In genomic region chr3:50374363-50375108, GRCh38 we compare ENCODE assay signal across 21 cellular contexts. TPM values are rescaled to one million over a fixed set of nuclear protein-coding genes. Genes with fewer than 3 reads are reported as not detected.
DNase-seq lines count a peak whose midpoint lies in the region; ATAC-seq, FAIRE-seq and TF ChIP-seq lines count a peak whose summit lies in the region.
"Had no signal": no experiment of that assay in that cellular context is flagged by ENCODE, and none has a peak within 500 bp of the region (broad histone marks: within the 10 kb centered on the region; RNA-seq: fewer than 3 reads in every experiment).

No MANE protein-coding gene starts in this region.

- H3K9me3 Mint-ChIP-seq in neural progenitor cell: no peaks in the 10 kb centered on the region
- H3K9me3 Mint-ChIP-seq: CD4-positive, alpha-beta memory T cell had no signal

- peak; percentile 20; the same call in 2 of the 3 replicates for ATAC-seq in GM12878
- ATAC-seq: Right ventricle myocardium inferior had no signal

- H3K4me1 ChIP-seq in BLaER1: peaks cover 35% of the 10 kb centered on the region
- H3K4me1 ChIP-seq in GM12878 (ENCODE audit: control insufficient read depth, insufficient read depth, low read length): no peaks in the 10 kb centered on the region
- H3K4me1 ChIP-seq in neural progenitor cell: peaks cover 32% of the 10 kb centered on the region
- H3K4me1 ChIP-seq: Caco-2, SJSA1 had no signal

- no TSS peak for BruUV-seq in GM12878 (replicated peaks; lab: Mats Ljungman, UMichigan)

- WGBS in GM12878 (ENCODE audit: insufficient coverage, insufficient replicate concordance, low lambda C conversion rate, missing lambda C conversion rate): 51% methylated on average over 18 of the region's 18 CpGs

- FAIRE-seq in GM12878 (lab: Jason Lieb, UNC): no peak
- FAIRE-seq: GM12891, RCC 7860 had no signal

- in situ Hi-C loops in GM12878 (cut with MboI): no loop called here

- POLR2A ChIA-PET in GM12878 (lab: Charles Lee): no interaction called here

- H3K27me3 ChIP-seq in BLaER1: no peaks in the 10 kb centered on the region
- no peaks in the 10 kb centered on the region for H3K27me3 ChIP-seq in H7 (ENCODE audit: control insufficient read depth, insufficient read depth, low read length)
- H3K27me3 ChIP-seq in GM12878 (replicated peaks in 1 of 2; ENCODE audit: control insufficient read depth in 2 of 2, insufficient read depth in 2 of 2, low read length in 1 of 2): no peaks in the 10 kb centered on the region; a peak in 2 of 4 replicates
- H3K27me3 ChIP-seq in neural progenitor cell: no peaks in the 10 kb centered on the region
- H3K27me3 ChIP-seq: MG63 had no signal

- no peaks in the 10 kb centered on the region for H3K36me3 Mint-ChIP-seq in neural progenitor cell
- H3K36me3 Mint-ChIP-seq: CD4-positive, alpha-beta memory T cell had no signal

- CTCF ChIA-PET in GM12878 (lab: Yijun Ruan, JAX): no interaction called here

- peaks cover 5% of the 10 kb centered on the region for H3F3A ChIP-seq in neural progenitor cell (ENCODE audit: low read depth)

- peak overlapping the region; percentile 75 for H3K4me3 Mint-ChIP-seq in neural progenitor cell
- H3K4me3 Mint-ChIP-seq: CD4-positive, alpha-beta memory T cell had no signal

- H3K9me3 ChIP-seq in BLaER1 (no peaks in the 10 kb centered on the region), GM12878 (replicated peaks; ENCODE audit: control insufficient read depth, insufficient read depth, low read length) (no peaks in the 10 kb centered on the region), neural progenitor cell (ENCODE audit: low read depth) (no peaks in the 10 kb centered on the region)
- H3K9me3 ChIP-seq: Caco-2, MG63, SJSA1 had no signal

- H3K79me2 ChIP-seq in GM12878 (ENCODE audit: control insufficient read depth, insufficient read depth, low read length) (no peaks in the 10 kb centered on the region), neural progenitor cell (ENCODE audit: low read depth) (no peaks in the 10 kb centered on the region)

- DNase-seq in H7 (peak; percentile 80), GM12878 (ENCODE audit: low read depth, low spot score) (no peak), neural progenitor cell (ENCODE audit: low spot score) (peak; percentile 52), NCI-H2107 treated with DMSO at 0.1 percent for 48 hours (lab: John Stamatoyannopoulos, UW; ENCODE audit: unreplicated experiment) (no peak), DMS153 (lab: John Stamatoyannopoulos, UW) (no peak), NK-92 (lab: John Stamatoyannopoulos, UW; ENCODE audit: unreplicated experiment) (no peak)
- DNase-seq: Caco-2; CD4-positive, alpha-beta memory T cell; DMS 273 treated with DMSO at 0.1 percent for 48 hours; DND-41; NCI-H1092; NCI-H1436; NCI-H187 treated with DMSO at 0.1 percent for 48 hours; NCI-H2107 had no signal

- H3K27ac Mint-ChIP-seq in neural progenitor cell: peak overlapping the region; percentile 96

- no peaks in the 10 kb centered on the region for H3K36me3 ChIP-seq in BLaER1
- no peaks in the 10 kb centered on the region for H3K36me3 ChIP-seq in H7 (replicated peaks; ENCODE audit: control insufficient read depth, insufficient read depth, low read length)
- no peaks in the 10 kb centered on the region for H3K36me3 ChIP-seq in GM12878 (ENCODE audit: control insufficient read depth in 2 of 2, insufficient read depth in 2 of 2, low read length in 1 of 2)
- H3K36me3 ChIP-seq in neural progenitor cell: no peaks in the 10 kb centered on the region
- H3K36me3 ChIP-seq: MG63, SJSA1 had no signal

- H3K27me3 Mint-ChIP-seq in neural progenitor cell (ENCODE audit: insufficient read depth, low read depth): peaks cover 12% of the 10 kb centered on the region
- H3K27me3 Mint-ChIP-seq: CD4-positive, alpha-beta memory T cell had no signal

- H3K4me3 ChIP-seq in BLaER1 (no peak overlapping the region), H7 (ENCODE audit: insufficient read depth, low read depth, low read length) (no peak overlapping the region), GM12878 (no peak overlapping the region), neural progenitor cell (no peak overlapping the region)
- H3K4me3 ChIP-seq: GM23248, MG63, SJSA1 had no signal

- RAD21 ChIA-PET in GM12878 (lab: Charles Lee; ENCODE audit: unreplicated experiment): no interaction called here

- intact Hi-C loops in GM12878 (cut with micrococcal nuclease; ENCODE audit: unreplicated experiment): no loop called here

- H4K20me1 ChIP-seq in BLaER1 (no peaks in the 10 kb centered on the region), GM12878 (ENCODE audit: control insufficient read depth, insufficient read depth) (no peaks in the 10 kb centered on the region), neural progenitor cell (ENCODE audit: low read depth) (no peaks in the 10 kb centered on the region)

- SMC1A ChIA-PET in GM12878 (lab: Charles Lee; ENCODE audit: uncharacterized antibody, unreplicated experiment): no interaction called here

- H2AFZ ChIP-seq in GM12878 (ENCODE audit: control insufficient read depth, low read depth, low read length): no peak overlapping the region
- no peak overlapping the region for H2AFZ ChIP-seq in neural progenitor cell (replicated peaks)
- H2AFZ ChIP-seq: GM23248 had no signal

- H3K9ac ChIP-seq in BLaER1 (no peak overlapping the region), GM12878 (ENCODE audit: control insufficient read depth, insufficient read depth, low read length) (no peak overlapping the region), neural progenitor cell (no peak overlapping the region)
- H3K9ac ChIP-seq: GM23248 had no signal

- TF ChIP-seq CTCF in GM12878 (IDR thresholded peaks at IDR 0.05 in 2 of 3, conservative IDR thresholded peaks at IDR 0.05 in 1 of 3; ENCODE audit: control insufficient read depth in 2 of 3, extremely low read depth in 1 of 3, insufficient read depth in 1 of 3, low read depth in 3 of 3, low read length in 3 of 3) (no peak), neural progenitor cell (IDR thresholded peaks at IDR 0.05) (no peak)

- no peak for TF ChIP-seq POLR2A in GM12878 (IDR thresholded peaks at IDR 0.05; ENCODE audit: low read depth, low read length)

- H3K4me1 Mint-ChIP-seq in neural progenitor cell: peaks cover 44% of the 10 kb centered on the region

- H3K27ac ChIP-seq in BLaER1: peak overlapping the region; percentile 35
- H3K27ac ChIP-seq in GM12878 (ENCODE audit: control insufficient read depth, insufficient read depth): no peak overlapping the region
- H3K27ac ChIP-seq in neural progenitor cell: no peak overlapping the region
- H3K27ac ChIP-seq: GM23248, SJSA1 had no signal

- TF ChIP-seq RAD21 in GM12878 (IDR thresholded peaks at IDR 0.05; ENCODE audit: insufficient read depth, low read depth, low read length): no peak

- H3K4me2 ChIP-seq in BLaER1 (peak overlapping the region; percentile 40), GM12878 (ENCODE audit: control insufficient read depth, insufficient read depth) (no peak overlapping the region), neural progenitor cell (peak overlapping the region; percentile 27)

- TF ChIP-seq EP300 in GM12878 (IDR thresholded peaks at IDR 0.05; ENCODE audit: borderline replicate concordance in 1 of 2, control insufficient read depth in 1 of 2, low read depth in 2 of 2, low read length in 2 of 2): no peak

RNA-seq across cellular contexts. Expression of gene TMEM115, which starts 15.2 kb away (rescaled TPM):
- 33.1 and 38.7 TPM in 2 replicates for total RNA-seq in H7 (2014; rRNA removed; shearing (Covaris generic))
- 18.9 and 20.4 TPM in 2 replicates for total RNA-seq in GM12878 (2013; cell fraction: nucleolus; rRNA removed)
- total RNA-seq in GM12878 (2014; rRNA removed): 18.1 and 18.7 TPM in 2 replicates
- 7.1 and 8.0 TPM in 2 replicates for total RNA-seq in GM12878 (2014; rRNA removed; fragmentation: Illumina TruSeq; extraction: Trizol)
- 15.9 and 18.4 TPM in 2 replicates for total RNA-seq in GM12878 (2021)
- 4.3 TPM for polyA plus RNA-seq in GM12878 (2011; ENCODE audit: low read depth)
- 4.2 and 8.8 TPM in 2 replicates for polyA plus RNA-seq in GM12878 (2011; rRNA removed)
- 16.0 and 22.1 TPM in 2 replicates for polyA plus RNA-seq in GM12878 (2011; cell fraction: cytosol; rRNA removed)
- polyA plus RNA-seq in GM12878 (2011; cell fraction: nucleus; rRNA removed): 31.3 and 34.9 TPM in 2 replicates
- polyA plus RNA-seq in GM12878 (2012): 9.5 and 11.6 TPM in 2 replicates
- 3.6 and 10.1 TPM in 2 replicates for polyA plus RNA-seq in GM12878 (2014; fragmentation: Illumina TruSeq; extraction: Trizol)
- 1 to 10 TPM; 1.9 to 2.5 TPM for polyA plus RNA-seq in GM12878 (2014; fragmentation: Nextera tagmentation; extraction: Ambion mirVana)
- 16.9 and 18.8 TPM in 2 replicates for polyA plus RNA-seq in GM12878 (2014; rRNA removed)
- polyA plus RNA-seq in GM12878 (2016; fragmentation: Nextera tagmentation; extraction: Ambion mirVana): 10 to 100 TPM; 16.4 to 17.6 TPM
- polyA minus RNA-seq in GM12878 (2011; rRNA and poly(A)+ RNA removed): 8.8 and 21.1 TPM in 2 replicates
- 7.1 and 8.2 TPM in 2 replicates for polyA minus RNA-seq in GM12878 (2011; cell fraction: cytosol; rRNA and poly(A)+ RNA removed)
- 16.6 and 22.0 TPM in 2 replicates for polyA minus RNA-seq in GM12878 (2011; cell fraction: nucleus; rRNA and poly(A)+ RNA removed)
- 6.3 and 28.0 TPM in 2 replicates for total RNA-seq in neural progenitor cell (ENCODE audit: low replicate concordance)

RNA-seq across cellular contexts. Expression of gene CYB561D2, which starts 23.9 kb away (rescaled TPM):
- total RNA-seq in H7 (2014; rRNA removed; shearing (Covaris generic)): 19.0 and 20.0 TPM in 2 replicates
- 16.8 and 22.6 TPM in 2 replicates for total RNA-seq in GM12878 (2013; cell fraction: nucleolus; rRNA removed)
- 33.4 and 34.6 TPM in 2 replicates for total RNA-seq in GM12878 (2014; rRNA removed)
- total RNA-seq in GM12878 (2014; rRNA removed; fragmentation: Illumina TruSeq; extraction: Trizol): 11.9 and 13.6 TPM in 2 replicates
- total RNA-seq in GM12878 (2021): 19.2 and 20.8 TPM in 2 replicates
- polyA plus RNA-seq in GM12878 (2011; ENCODE audit: low read depth): 12.3 TPM
- 8.6 and 16.8 TPM in 2 replicates for polyA plus RNA-seq in GM12878 (2011; rRNA removed)
- 28.7 and 40.9 TPM in 2 replicates for polyA plus RNA-seq in GM12878 (2011; cell fraction: cytosol; rRNA removed)
- polyA plus RNA-seq in GM12878 (2011; cell fraction: nucleus; rRNA removed): 27.2 TPM in 2 replicates
- polyA plus RNA-seq in GM12878 (2012): 18.7 and 21.2 TPM in 2 replicates
- polyA plus RNA-seq in GM12878 (2014; fragmentation: Illumina TruSeq; extraction: Trizol): 5.9 and 9.2 TPM in 2 replicates
- 10 to 100 TPM in 1 of 2 experiments, 1 to 10 TPM in 1; 7.6 to 11.9 TPM for polyA plus RNA-seq in GM12878 (2014; fragmentation: Nextera tagmentation; extraction: Ambion mirVana)
- polyA plus RNA-seq in GM12878 (2014; rRNA removed): 24.1 and 29.1 TPM in 2 replicates
- 10 to 100 TPM; 35.5 to 39.2 TPM for polyA plus RNA-seq in GM12878 (2016; fragmentation: Nextera tagmentation; extraction: Ambion mirVana)
- polyA minus RNA-seq in GM12878 (2011; rRNA and poly(A)+ RNA removed): 18.7 and 25.9 TPM in 2 replicates
- 3.3 and 6.0 TPM in 2 replicates for polyA minus RNA-seq in GM12878 (2011; cell fraction: cytosol; rRNA and poly(A)+ RNA removed)
- polyA minus RNA-seq in GM12878 (2011; cell fraction: nucleus; rRNA and poly(A)+ RNA removed): 15.4 and 21.0 TPM in 2 replicates
- 2.2 and 13.8 TPM in 2 replicates for total RNA-seq in neural progenitor cell (ENCODE audit: low replicate concordance)

RNA-seq across cellular contexts. Expression of gene NPRL2, which starts 24.0 kb away (rescaled TPM):
- 41.1 and 41.6 TPM in 2 replicates for total RNA-seq in H7 (2014; rRNA removed; shearing (Covaris generic))
- 30.5 and 38.0 TPM in 2 replicates for total RNA-seq in GM12878 (2013; cell fraction: nucleolus; rRNA removed)
- total RNA-seq in GM12878 (2014; rRNA removed) (34.6 and 35.4 TPM in 2 replicates), GM12878 (2014; rRNA removed; fragmentation: Illumina TruSeq; extraction: Trizol) (15.0 and 17.8 TPM in 2 replicates), GM12878 (2021) (19.4 and 22.9 TPM in 2 replicates), neural progenitor cell (ENCODE audit: low replicate concordance) (15.5 and 35.7 TPM in 2 replicates)
- 21.3 TPM for polyA plus RNA-seq in GM12878 (2011; ENCODE audit: low read depth)
- polyA plus RNA-seq in GM12878 (2011; rRNA removed) (39.4 and 54.2 TPM in 2 replicates), GM12878 (2014; fragmentation: Illumina TruSeq; extraction: Trizol) (12.9 and 22.5 TPM in 2 replicates), GM12878 (2014; fragmentation: Nextera tagmentation; extraction: Ambion mirVana) (10 to 100 TPM; 33.6 to 36.2 TPM), GM12878 (2014; rRNA removed) (34.0 and 38.8 TPM in 2 replicates), GM12878 (2016; fragmentation: Nextera tagmentation; extraction: Ambion mirVana) (10 to 100 TPM; 31.0 to 32.1 TPM)
- 54.1 and 62.7 TPM in 2 replicates for polyA plus RNA-seq in GM12878 (2011; cell fraction: cytosol; rRNA removed)
- polyA plus RNA-seq in GM12878 (2011; cell fraction: nucleus; rRNA removed): 112 and 156 TPM in 2 replicates
- 27.8 and 29.3 TPM in 2 replicates for polyA plus RNA-seq in GM12878 (2012)
- polyA minus RNA-seq in GM12878 (2011; rRNA and poly(A)+ RNA removed): 52.4 and 60.3 TPM in 2 replicates
- polyA minus RNA-seq in GM12878 (2011; cell fraction: cytosol; rRNA and poly(A)+ RNA removed): 8.6 and 14.4 TPM in 2 replicates
- polyA minus RNA-seq in GM12878 (2011; cell fraction: nucleus; rRNA and poly(A)+ RNA removed): 24.1 and 29.8 TPM in 2 replicates

RNA-seq across cellular contexts. Expression of gene ZMYND10, which starts 29.0 kb away (rescaled TPM):
- 1.1 and 1.3 TPM in 2 replicates for total RNA-seq in H7 (2014; rRNA removed; shearing (Covaris generic))
- total RNA-seq in GM12878 (2013; cell fraction: nucleolus; rRNA removed): 1.6 and 2.2 TPM in 2 replicates
- total RNA-seq in GM12878 (2014; rRNA removed) (0.11 and 0.60 TPM in 2 replicates), GM12878 (2014; rRNA removed; fragmentation: Illumina TruSeq; extraction: Trizol) (0.14 and 0.27 TPM in 2 replicates), GM12878 (2021) (0.45 and 0.80 TPM in 2 replicates), neural progenitor cell (ENCODE audit: low replicate concordance) (0.37 and 1.7 TPM in 2 replicates)
- polyA plus RNA-seq in GM12878 (2011; ENCODE audit: low read depth): 0.60 TPM
- polyA plus RNA-seq in GM12878 (2011; rRNA removed) (0.40 and 1.0 TPM in 2 replicates), GM12878 (2014; fragmentation: Illumina TruSeq; extraction: Trizol) (0.18 TPM in 1 of 2 replicates, not detected in the other), GM12878 (2014; fragmentation: Nextera tagmentation; extraction: Ambion mirVana) (under 1 TPM; 0.26 to 0.40 TPM), GM12878 (2014; rRNA removed) (0.35 and 0.91 TPM in 2 replicates), GM12878 (2016; fragmentation: Nextera tagmentation; extraction: Ambion mirVana) (under 1 TPM; 0.66 to 0.94 TPM)
- 0.60 and 1.2 TPM in 2 replicates for polyA plus RNA-seq in GM12878 (2011; cell fraction: cytosol; rRNA removed)
- polyA plus RNA-seq in GM12878 (2011; cell fraction: nucleus; rRNA removed): 7.6 and 7.9 TPM in 2 replicates
- polyA plus RNA-seq in GM12878 (2012): 0.66 and 0.72 TPM in 2 replicates
- 0.44 and 1.2 TPM in 2 replicates for polyA minus RNA-seq in GM12878 (2011; rRNA and poly(A)+ RNA removed)
- polyA minus RNA-seq in GM12878 (2011; cell fraction: cytosol; rRNA and poly(A)+ RNA removed): not detected in 2 replicates
- 0.73 and 2.7 TPM in 2 replicates for polyA minus RNA-seq in GM12878 (2011; cell fraction: nucleus; rRNA and poly(A)+ RNA removed)
- total RNA-seq: Right ventricle myocardium inferior had no signal
- polyA plus RNA-seq: CD4-positive, alpha-beta memory T cell had no signal

RNA-seq across cellular contexts. Expression of gene RASSF1, which starts 33.9 kb away (rescaled TPM):
- 11.4 and 16.7 TPM in 2 replicates for total RNA-seq in H7 (2014; rRNA removed; shearing (Covaris generic))
- 67.1 and 75.3 TPM in 2 replicates for total RNA-seq in GM12878 (2013; cell fraction: nucleolus; rRNA removed)
- total RNA-seq in GM12878 (2014; rRNA removed) (39.3 and 40.1 TPM in 2 replicates), GM12878 (2014; rRNA removed; fragmentation: Illumina TruSeq; extraction: Trizol) (15.7 and 16.1 TPM in 2 replicates), GM12878 (2021) (30.9 and 35.2 TPM in 2 replicates), neural progenitor cell (ENCODE audit: low replicate concordance) (13.7 and 19.5 TPM in 2 replicates)
- 19.6 TPM for polyA plus RNA-seq in GM12878 (2011; ENCODE audit: low read depth)
- polyA plus RNA-seq in GM12878 (2011; rRNA removed) (36.4 and 59.6 TPM in 2 replicates), GM12878 (2014; fragmentation: Illumina TruSeq; extraction: Trizol) (9.6 and 18.5 TPM in 2 replicates), GM12878 (2014; fragmentation: Nextera tagmentation; extraction: Ambion mirVana) (10 to 100 TPM in 1 of 2 experiments, 1 to 10 TPM in 1; 4.4 to 10.3 TPM), GM12878 (2014; rRNA removed) (54.1 and 61.3 TPM in 2 replicates), GM12878 (2016; fragmentation: Nextera tagmentation; extraction: Ambion mirVana) (10 to 100 TPM; 48.7 to 49.1 TPM)
- 62.1 and 82.5 TPM in 2 replicates for polyA plus RNA-seq in GM12878 (2011; cell fraction: cytosol; rRNA removed)
- 136 and 141 TPM in 2 replicates for polyA plus RNA-seq in GM12878 (2011; cell fraction: nucleus; rRNA removed)
- 38.7 and 39.3 TPM in 2 replicates for polyA plus RNA-seq in GM12878 (2012)
- 16.2 and 26.6 TPM in 2 replicates for polyA minus RNA-seq in GM12878 (2011; rRNA and poly(A)+ RNA removed)
- polyA minus RNA-seq in GM12878 (2011; cell fraction: cytosol; rRNA and poly(A)+ RNA removed): 9.3 and 11.9 TPM in 2 replicates
- 22.7 and 30.4 TPM in 2 replicates for polyA minus RNA-seq in GM12878 (2011; cell fraction: nucleus; rRNA and poly(A)+ RNA removed)

Comparison
In these comparisons a context has a peak if more than half of its experiments do, and no peak if none do; other contexts are left out.
1. DNase-seq: peak in H7 (single experiment) and neural progenitor cell (single experiment); none in GM12878 (single experiment), NCI-H2107 treated with DMSO at 0.1 percent for 48 hours (single experiment), DMS153 (single experiment) and NK-92 (single experiment).